Comparison of ENCODE assay signal across 8 cellular contexts in genomic region chr3:128649264-128649663, GRCh38. TPM values are rescaled to one million over a fixed set of nuclear protein-coding genes. Genes with fewer than 3 reads are reported as not detected.
A peak's percentile ranks its signal among the peaks of the same experiment; 100 is the strongest.
DNase-seq lines count a peak whose midpoint lies in the region; ATAC-seq and TF ChIP-seq lines count a peak whose summit lies in the region.

No MANE protein-coding gene starts in this region.

- no peak overlapping the region for H2AFZ ChIP-seq in OCI-LY7 (ENCODE audit: low read length)

- H3K9ac ChIP-seq in rectal smooth muscle tissue (ENCODE audit: low read length): no peak overlapping the region

- H3K79me2 ChIP-seq in OCI-LY7 (ENCODE audit: insufficient read depth, low read depth, low read length): peaks cover 63% of the 10 kb centered on the region

- H3K36me3 ChIP-seq in OCI-LY7 (ENCODE audit: insufficient read depth, low read length) (peaks cover 29% of the 10 kb centered on the region), rectal smooth muscle tissue (ENCODE audit: control insufficient read depth, insufficient read depth, low read length) (peaks cover 2% of the 10 kb centered on the region)

- ATAC-seq in GM18909 (IDR thresholded peaks at IDR 0.05; ENCODE audit: poor library complexity, unreplicated experiment) (no peak), GM19395 (IDR thresholded peaks at IDR 0.05; ENCODE audit: unreplicated experiment) (no peak)

- intact Hi-C loops in OCI-LY7 (cut with micrococcal nuclease; ENCODE audit: unreplicated experiment): no loop called here

- peak overlapping the region; percentile 98 for H3K4me2 ChIP-seq in OCI-LY7 (ENCODE audit: low read length)

- H4K20me1 ChIP-seq in OCI-LY7 (ENCODE audit: insufficient read depth, low read length): peaks cover 17% of the 10 kb centered on the region

- no peaks in the 10 kb centered on the region for H3K9me2 ChIP-seq in OCI-LY7 (ENCODE audit: insufficient read depth, low read length)

- H3K4me3 ChIP-seq in OCI-LY7 (ENCODE audit: low read depth, low read length, poor library complexity, severe bottlenecking): peak overlapping the region; percentile 98
- H3K4me3 ChIP-seq in rectal smooth muscle tissue (ENCODE audit: low read length): peak overlapping the region; percentile 99

- DNase-seq in ELR (ENCODE audit: low read depth) (peak; percentile 6), OCI-LY7 (ENCODE audit: low spot score) (no peak), epithelial cell of prostate (ENCODE audit: low read depth, low spot score) (no peak), GDM1 (lab: John Stamatoyannopoulos, UW) (no peak), cortex of kidney (lab: John Stamatoyannopoulos, UW) (no peak)

- no peak overlapping the region for H3K27ac ChIP-seq in OCI-LY7 (ENCODE audit: low read depth, low read length, poor library complexity, severe bottlenecking)
- H3K27ac ChIP-seq in epithelial cell of prostate: peak overlapping the region; percentile 80
- peak overlapping the region; percentile 98 for H3K27ac ChIP-seq in rectal smooth muscle tissue (ENCODE audit: low read depth, low read length)

- BruUV-seq in OCI-LY7 (replicated peaks; lab: Mats Ljungman, UMichigan): TSS peak; percentile 72

- peaks cover 5% of the 10 kb centered on the region; the same call in 1 of the 2 replicates for H3K9me3 ChIP-seq in OCI-LY7 (ENCODE audit: low read length)

- no peaks in the 10 kb centered on the region for H3K27me3 ChIP-seq in rectal smooth muscle tissue (ENCODE audit: control insufficient read depth, insufficient read depth, low read length)

- TF ChIP-seq CTCF in OCI-LY7 (conservative IDR thresholded peaks at IDR 0.05; ENCODE audit: low read length): no peak

- H3K4me1 ChIP-seq in OCI-LY7 (ENCODE audit: insufficient read depth, low read length, poor library complexity, severe bottlenecking) (peaks cover 12% of the 10 kb centered on the region), rectal smooth muscle tissue (ENCODE audit: control insufficient read depth, insufficient read depth, low read length) (peaks cover 10% of the 10 kb centered on the region)

- CTCF ChIA-PET in OCI-LY7 (lab: Charles Lee; ENCODE audit: unreplicated experiment): interaction anchor here (0.8 kb wide), 1 partner anchor 31 kb away, joined by 3 read pairs; no protein-coding TSS in a partner anchor

- POLR2A ChIA-PET in OCI-LY7 (lab: Charles Lee): interaction anchor here (1.0 kb wide), 2 partner anchors 9 to 19 kb away, joined by 3 to 9 read pairs; no protein-coding TSS in a partner anchor

RNA-seq across cellular contexts. Expression of gene RPN1, which starts 1.4 kb away (rescaled TPM):
- total RNA-seq in OCI-LY7 (2014; rRNA removed; shearing (Covaris generic)): 148 and 149 TPM in 2 replicates
- 115 and 123 TPM in 2 replicates for total RNA-seq in OCI-LY7 (2022)
